ENCODE assay signal across 2 cellular contexts in the genomic region with DNA sequence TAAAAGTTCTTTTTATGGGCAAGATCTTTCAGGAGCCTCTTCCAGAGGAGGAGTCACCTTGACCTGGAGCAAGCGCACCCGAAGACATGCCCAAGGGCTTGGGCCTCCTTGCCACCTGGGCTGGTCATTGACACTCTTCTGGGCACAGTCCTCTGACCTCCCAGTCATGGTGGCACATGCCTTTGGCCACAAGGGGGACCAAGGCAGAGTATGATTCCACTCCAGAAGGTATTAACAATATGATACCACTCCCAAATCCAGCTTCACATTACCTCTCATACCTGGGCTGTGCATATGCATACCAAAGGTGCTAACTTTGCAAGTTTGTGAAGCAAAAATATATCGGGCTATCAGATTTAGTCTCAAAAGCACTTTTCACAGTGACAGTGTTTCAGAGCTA.
TF ChIP-seq lines count a peak whose summit lies in the region.

No MANE protein-coding gene starts in this region.

TF ChIP-seq in SK-N-SH, 30 proteins besides CTCF, POLR2A, EP300 and RAD21 (continued from another document):
- TF ChIP-seq, protein P1, sequence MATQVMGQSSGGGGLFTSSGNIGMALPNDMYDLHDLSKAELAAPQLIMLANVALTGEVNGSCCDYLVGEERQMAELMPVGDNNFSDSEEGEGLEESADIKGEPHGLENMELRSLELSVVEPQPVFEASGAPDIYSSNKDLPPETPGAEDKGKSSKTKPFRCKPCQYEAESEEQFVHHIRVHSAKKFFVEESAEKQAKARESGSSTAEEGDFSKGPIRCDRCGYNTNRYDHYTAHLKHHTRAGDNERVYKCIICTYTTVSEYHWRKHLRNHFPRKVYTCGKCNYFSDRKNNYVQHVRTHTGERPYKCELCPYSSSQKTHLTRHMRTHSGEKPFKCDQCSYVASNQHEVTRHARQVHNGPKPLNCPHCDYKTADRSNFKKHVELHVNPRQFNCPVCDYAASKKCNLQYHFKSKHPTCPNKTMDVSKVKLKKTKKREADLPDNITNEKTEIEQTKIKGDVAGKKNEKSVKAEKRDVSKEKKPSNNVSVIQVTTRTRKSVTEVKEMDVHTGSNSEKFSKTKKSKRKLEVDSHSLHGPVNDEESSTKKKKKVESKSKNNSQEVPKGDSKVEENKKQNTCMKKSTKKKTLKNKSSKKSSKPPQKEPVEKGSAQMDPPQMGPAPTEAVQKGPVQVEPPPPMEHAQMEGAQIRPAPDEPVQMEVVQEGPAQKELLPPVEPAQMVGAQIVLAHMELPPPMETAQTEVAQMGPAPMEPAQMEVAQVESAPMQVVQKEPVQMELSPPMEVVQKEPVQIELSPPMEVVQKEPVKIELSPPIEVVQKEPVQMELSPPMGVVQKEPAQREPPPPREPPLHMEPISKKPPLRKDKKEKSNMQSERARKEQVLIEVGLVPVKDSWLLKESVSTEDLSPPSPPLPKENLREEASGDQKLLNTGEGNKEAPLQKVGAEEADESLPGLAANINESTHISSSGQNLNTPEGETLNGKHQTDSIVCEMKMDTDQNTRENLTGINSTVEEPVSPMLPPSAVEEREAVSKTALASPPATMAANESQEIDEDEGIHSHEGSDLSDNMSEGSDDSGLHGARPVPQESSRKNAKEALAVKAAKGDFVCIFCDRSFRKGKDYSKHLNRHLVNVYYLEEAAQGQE (IDR thresholded peaks at IDR 0.05; ENCODE audit: low read depth, low read length), result no peak
- TF ChIP-seq CHD2 (IDR thresholded peaks at IDR 0.05; ENCODE audit: low read length, partially characterized antibody) (no peak), JUND (IDR thresholded peaks at IDR 0.05) (no peak), NRF1 (IDR thresholded peaks at IDR 0.05; ENCODE audit: low read depth, low read length) (no peak), YY1 (IDR thresholded peaks at IDR 0.05; ENCODE audit: low read depth) (no peak), SMC3 (IDR thresholded peaks at IDR 0.05; ENCODE audit: low read depth, low read length) (no peak)
- TF ChIP-seq, protein P2, sequence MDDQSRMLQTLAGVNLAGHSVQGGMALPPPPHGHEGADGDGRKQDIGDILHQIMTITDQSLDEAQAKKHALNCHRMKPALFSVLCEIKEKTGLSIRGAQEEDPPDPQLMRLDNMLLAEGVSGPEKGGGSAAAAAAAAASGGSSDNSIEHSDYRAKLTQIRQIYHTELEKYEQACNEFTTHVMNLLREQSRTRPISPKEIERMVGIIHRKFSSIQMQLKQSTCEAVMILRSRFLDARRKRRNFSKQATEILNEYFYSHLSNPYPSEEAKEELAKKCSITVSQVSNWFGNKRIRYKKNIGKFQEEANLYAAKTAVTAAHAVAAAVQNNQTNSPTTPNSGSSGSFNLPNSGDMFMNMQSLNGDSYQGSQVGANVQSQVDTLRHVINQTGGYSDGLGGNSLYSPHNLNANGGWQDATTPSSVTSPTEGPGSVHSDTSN (IDR thresholded peaks at IDR 0.05), result no peak

TF ChIP-seq in SK-N-SH treated with all-trans-retinoic acid at 6 μM for 48 hours, 23 proteins besides CTCF, POLR2A, EP300 and RAD21 (continued from another document):
- TF ChIP-seq, protein P3, sequence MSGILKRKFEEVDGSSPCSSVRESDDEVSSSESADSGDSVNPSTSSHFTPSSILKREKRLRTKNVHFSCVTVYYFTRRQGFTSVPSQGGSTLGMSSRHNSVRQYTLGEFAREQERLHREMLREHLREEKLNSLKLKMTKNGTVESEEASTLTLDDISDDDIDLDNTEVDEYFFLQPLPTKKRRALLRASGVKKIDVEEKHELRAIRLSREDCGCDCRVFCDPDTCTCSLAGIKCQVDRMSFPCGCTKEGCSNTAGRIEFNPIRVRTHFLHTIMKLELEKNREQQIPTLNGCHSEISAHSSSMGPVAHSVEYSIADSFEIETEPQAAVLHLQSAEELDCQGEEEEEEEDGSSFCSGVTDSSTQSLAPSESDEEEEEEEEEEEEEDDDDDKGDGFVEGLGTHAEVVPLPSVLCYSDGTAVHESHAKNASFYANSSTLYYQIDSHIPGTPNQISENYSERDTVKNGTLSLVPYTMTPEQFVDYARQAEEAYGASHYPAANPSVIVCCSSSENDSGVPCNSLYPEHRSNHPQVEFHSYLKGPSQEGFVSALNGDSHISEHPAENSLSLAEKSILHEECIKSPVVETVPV (CRISPR knock-in tag; IDR thresholded peaks at IDR 0.05), result no peak
- TF ChIP-seq, protein P4, sequence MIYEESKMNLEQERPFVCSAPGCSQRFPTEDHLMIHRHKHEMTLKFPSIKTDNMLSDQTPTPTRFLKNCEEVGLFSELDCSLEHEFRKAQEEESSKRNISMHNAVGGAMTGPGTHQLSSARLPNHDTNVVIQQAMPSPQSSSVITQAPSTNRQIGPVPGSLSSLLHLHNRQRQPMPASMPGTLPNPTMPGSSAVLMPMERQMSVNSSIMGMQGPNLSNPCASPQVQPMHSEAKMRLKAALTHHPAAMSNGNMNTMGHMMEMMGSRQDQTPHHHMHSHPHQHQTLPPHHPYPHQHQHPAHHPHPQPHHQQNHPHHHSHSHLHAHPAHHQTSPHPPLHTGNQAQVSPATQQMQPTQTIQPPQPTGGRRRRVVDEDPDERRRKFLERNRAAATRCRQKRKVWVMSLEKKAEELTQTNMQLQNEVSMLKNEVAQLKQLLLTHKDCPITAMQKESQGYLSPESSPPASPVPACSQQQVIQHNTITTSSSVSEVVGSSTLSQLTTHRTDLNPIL (CRISPR knock-in tag; IDR thresholded peaks at IDR 0.05; ENCODE audit: low read depth), result no peak
- no peak for TF ChIP-seq ZNF565 (CRISPR knock-in tag; conservative IDR thresholded peaks at IDR 0.05; ENCODE audit: low read depth)
